12 cellular contexts compared by ENCODE assay signal in genomic region chr9:81431662-81432061, GRCh38.
DNase-seq lines count a peak whose midpoint lies in the region; ATAC-seq, FAIRE-seq and TF ChIP-seq lines count a peak whose summit lies in the region.
"Had no signal": no experiment of that assay in that cellular context is flagged by ENCODE, and none has a peak within 500 bp of the region (broad histone marks: within the 10 kb centered on the region; RNA-seq: fewer than 3 reads in every experiment).

No MANE protein-coding gene starts in this region.

- DNase-seq in AG04449 (ENCODE audit: low read depth, low spot score) (peak; percentile 82), H54 (ENCODE audit: insufficient read length, low spot score) (peak; percentile 78), fibroblast of villous mesenchyme (ENCODE audit: low read depth) (peak; percentile 85), Right ventricle myocardium inferior (ENCODE audit: missing footprints) (no peak)
- DNase-seq: esophagus squamous epithelium, Karpas-422, pancreas, transverse colon had no signal

- POLR2A ChIA-PET in AG04449 (lab: Yijun Ruan, JAX): interaction anchor here (1.0 to 1.4 kb wide), 2 partner anchors 15 to 42 kb away, joined by 3 to 7 read pairs; no protein-coding TSS in a partner anchor

- ATAC-seq in GM19324 (IDR thresholded peaks at IDR 0.05; ENCODE audit: low FRiP score, unreplicated experiment): no peak
- ATAC-seq in Right ventricle myocardium inferior: no peak
- no peak for ATAC-seq in GM18505 (IDR thresholded peaks at IDR 0.05; ENCODE audit: unreplicated experiment)
- ATAC-seq in GM21367 (IDR thresholded peaks at IDR 0.05; ENCODE audit: unreplicated experiment): no peak
- ATAC-seq: pancreas had no signal

- H3K27ac ChIP-seq in VCaP: peak overlapping the region; percentile 34; the same call in 1 of the 2 replicates
- H3K27ac ChIP-seq: esophagus squamous epithelium, pancreas, transverse colon had no signal

- CTCF ChIA-PET in AG04449 (lab: Yijun Ruan, JAX): no interaction called here

- intact Hi-C loops in Right ventricle myocardium inferior (cut with DNase I): no loop called here

- no peak for TF ChIP-seq CTCF in AG04449 (IDR thresholded peaks at IDR 0.05; ENCODE audit: insufficient read depth, low read length, missing control alignments)
- no peak for TF ChIP-seq CTCF in VCaP (conservative IDR thresholded peaks at IDR 0.05)
- no peak for TF ChIP-seq CTCF in fibroblast of villous mesenchyme (IDR thresholded peaks at IDR 0.05; ENCODE audit: insufficient read depth, low read depth, low read length)

- TF ChIP-seq POLR2A in H54 (IDR thresholded peaks at IDR 0.05; ENCODE audit: low read depth, low read length) (no peak), GM18505 (IDR thresholded peaks at IDR 0.05; ENCODE audit: borderline replicate concordance, extremely low read depth, insufficient read depth, insufficient read length) (no peak)

- peak; percentile 100 for FAIRE-seq in H54 (lab: Jason Lieb, UNC)

- no peak overlapping the region for H3K4me3 ChIP-seq in AG04449 (ENCODE audit: low read depth, low read length)
- H3K4me3 ChIP-seq in fibroblast of villous mesenchyme (ENCODE audit: low read depth, low read length): no peak overlapping the region
- H3K4me3 ChIP-seq: esophagus squamous epithelium, pancreas, transverse colon had no signal
